ENCODE assay signal across 9 cellular contexts in genomic region chr7:149321978-149322541, GRCh38.
DNase-seq lines count a peak whose midpoint lies in the region; ATAC-seq and TF ChIP-seq lines count a peak whose summit lies in the region.
"Had no signal": no experiment of that assay in that cellular context is flagged by ENCODE, and none has a peak within 500 bp of the region (broad histone marks: within the 10 kb centered on the region; RNA-seq: fewer than 3 reads in every experiment).

No MANE protein-coding gene starts in this region.

- POLR2A ChIA-PET in activated CD4-positive, alpha-beta memory T cell treated with anti-CD3 and anti-CD28 coated beads for 36 hours (lab: Charles Lee) = interaction anchor here (0.6 kb wide), 1 partner anchor 309 kb away, joined by 4 read pairs; no protein-coding TSS in a partner anchor

- DNase-seq in activated T-cell treated with anti-CD3 and anti-CD28 coated beads, Interleukin-2, amount 50 U/mL, for 72 hours = no peak
- no peak for DNase-seq in activated T-cell treated with anti-CD3 and anti-CD28 coated beads, Interleukin-2, amount 50 U/mL, for 48 hours
- no peak for DNase-seq in activated CD4-positive, alpha-beta memory T cell treated with anti-CD3 and anti-CD28 coated beads for 36 hours
- peak in 1 of 3 donors; percentile 38 for DNase-seq in right cardiac atrium
- no peak for DNase-seq in NCI-H1105 (lab: John Stamatoyannopoulos, UW)
- no peak for DNase-seq in WERI-Rb-1

- WGBS in right cardiac atrium = 48% methylated on average over 5 of the region's 5 CpGs

- H3K4me1 ChIP-seq in right cardiac atrium (ENCODE audit: control insufficient read depth, insufficient read depth, low read length) = no peaks in the 10 kb centered on the region
- peaks cover 0 to 5% (median 0%) of the 10 kb centered on the region in 5 donors for H3K4me1 ChIP-seq in subcutaneous abdominal adipose tissue (ENCODE audit: control insufficient read depth in 5 of 5, insufficient read depth in 5 of 5, low read length in 5 of 5)
- H3K4me1 ChIP-seq: BLaER1 treated with 17β-estradiol and CSF1 and Interleukin-3, amounts not matched to agents 10 nM and 100 nM had no signal

- TF ChIP-seq CTCF in WERI-Rb-1 (IDR thresholded peaks at IDR 0.05; ENCODE audit: low read depth, low read length) = no peak

- no peak overlapping the region for H3K27ac ChIP-seq in right cardiac atrium (ENCODE audit: low read length)
- H3K27ac ChIP-seq in subcutaneous abdominal adipose tissue (ENCODE audit: low read depth, low read length) = no peak overlapping the region
- no peak overlapping the region for H3K27ac ChIP-seq in WERI-Rb-1

- H3K9me3 ChIP-seq in right cardiac atrium (ENCODE audit: control insufficient read depth, low read length) (no peaks in the 10 kb centered on the region), subcutaneous abdominal adipose tissue (ENCODE audit: control insufficient read depth in 5 of 5, low read length in 5 of 5) (no peaks in the 10 kb centered on the region), WERI-Rb-1 (ENCODE audit: severe bottlenecking) (peaks cover 7% of the 10 kb centered on the region)

- peak overlapping the region in 1 of 5 donors; percentile 59 for H3K9ac ChIP-seq in subcutaneous abdominal adipose tissue (ENCODE audit: low read length in 5 of 5)
- H3K9ac ChIP-seq: BLaER1 treated with 17β-estradiol and CSF1 and Interleukin-3, amounts not matched to agents 10 nM and 100 nM had no signal

- H3K9me3 Mint-ChIP-seq in activated T-cell treated with anti-CD3 and anti-CD28 coated beads, Interleukin-2, amount 50 U/mL, for 72 hours = peaks cover 3 to 4% of the 10 kb centered on the region in 2 donors
- H3K9me3 Mint-ChIP-seq in activated CD4-positive, alpha-beta memory T cell treated with anti-CD3 and anti-CD28 coated beads for 36 hours = no peaks in the 10 kb centered on the region

- CTCF ChIA-PET in activated CD4-positive, alpha-beta memory T cell treated with anti-CD3 and anti-CD28 coated beads for 36 hours (lab: Charles Lee) = interaction anchor here (1.0 to 1.7 kb wide), 2 partner anchors 11 to 13 kb away, joined by 4 to 6 read pairs; no protein-coding TSS in a partner anchor

- peak overlapping the region; percentile 59 to 66 for H3K4me3 Mint-ChIP-seq in activated T-cell treated with anti-CD3 and anti-CD28 coated beads, Interleukin-2, amount 50 U/mL, for 72 hours
- H3K4me3 Mint-ChIP-seq in activated CD4-positive, alpha-beta memory T cell treated with anti-CD3 and anti-CD28 coated beads for 36 hours = peak overlapping the region; percentile 0

- peak; percentile 34 to 51 for ATAC-seq in activated T-cell treated with anti-CD3 and anti-CD28 coated beads, Interleukin-2, amount 50 U/mL, for 72 hours (replicated peaks in 1 of 2)
- ATAC-seq in right cardiac atrium (no peak), GM21737 (IDR thresholded peaks at IDR 0.05; ENCODE audit: unreplicated experiment) (no peak)

- peaks cover 7% of the 10 kb centered on the region for H3K27me3 Mint-ChIP-seq in activated T-cell treated with anti-CD3 and anti-CD28 coated beads, Interleukin-2, amount 50 U/mL, for 72 hours (ENCODE audit: low read depth)
- peaks cover 2% of the 10 kb centered on the region for H3K27me3 Mint-ChIP-seq in activated CD4-positive, alpha-beta memory T cell treated with anti-CD3 and anti-CD28 coated beads for 36 hours

- H3K27me3 ChIP-seq in right cardiac atrium (ENCODE audit: control insufficient read depth, insufficient read depth) (no peaks in the 10 kb centered on the region), subcutaneous abdominal adipose tissue (ENCODE audit: control insufficient read depth in 5 of 5, insufficient read depth in 4 of 5, low read length in 5 of 5) (peaks cover 0 to 6% (median 2%) of the 10 kb centered on the region in 5 donors), WERI-Rb-1 (ENCODE audit: insufficient read depth, low read depth, severe bottlenecking) (no peaks in the 10 kb centered on the region)
- H3K27me3 ChIP-seq: BLaER1 treated with 17β-estradiol and CSF1 and Interleukin-3, amounts not matched to agents 10 nM and 100 nM had no signal

- peak overlapping the region; percentile 47 for H3K27ac Mint-ChIP-seq in activated T-cell treated with anti-CD3 and anti-CD28 coated beads, Interleukin-2, amount 50 U/mL, for 72 hours
- no peak overlapping the region for H3K27ac Mint-ChIP-seq in activated CD4-positive, alpha-beta memory T cell treated with anti-CD3 and anti-CD28 coated beads for 36 hours

- intact Hi-C loops in activated CD4-positive, alpha-beta memory T cell treated with anti-CD3 and anti-CD28 coated beads for 36 hours (cut with micrococcal nuclease) = no loop called here
- intact Hi-C loops in right cardiac atrium (cut with DNase I) = no loop called here

- H3K36me3 ChIP-seq in subcutaneous abdominal adipose tissue (ENCODE audit: control insufficient read depth in 5 of 5, insufficient read depth in 5 of 5, low read length in 5 of 5) = no peaks in the 10 kb centered on the region
- H3K36me3 ChIP-seq in WERI-Rb-1 = no peaks in the 10 kb centered on the region
- H3K36me3 ChIP-seq: BLaER1 treated with 17β-estradiol and CSF1 and Interleukin-3, amounts not matched to agents 10 nM and 100 nM had no signal

- H3K36me3 Mint-ChIP-seq in activated T-cell treated with anti-CD3 and anti-CD28 coated beads, Interleukin-2, amount 50 U/mL, for 72 hours (ENCODE audit: insufficient read depth in 2 of 2) = peaks cover 2 to 4% of the 10 kb centered on the region in 2 donors
- no peaks in the 10 kb centered on the region for H3K36me3 Mint-ChIP-seq in activated CD4-positive, alpha-beta memory T cell treated with anti-CD3 and anti-CD28 coated beads for 36 hours

- H3K4me3 ChIP-seq in right cardiac atrium (ENCODE audit: low read length) (peak overlapping the region; percentile 50), subcutaneous abdominal adipose tissue (ENCODE audit: low read depth in 1 of 5, low read length in 5 of 5) (peak overlapping the region; percentile 29 to 72 (median 68)), WERI-Rb-1 (ENCODE audit: low read depth, low read length) (no peak overlapping the region)
- H3K4me3 ChIP-seq: BLaER1 treated with 17β-estradiol and CSF1 and Interleukin-3, amounts not matched to agents 10 nM and 100 nM had no signal

- H3K4me1 Mint-ChIP-seq in activated T-cell treated with anti-CD3 and anti-CD28 coated beads, Interleukin-2, amount 50 U/mL, for 72 hours (ENCODE audit: low read depth) = peaks cover 25% of the 10 kb centered on the region
- H3K4me1 Mint-ChIP-seq in activated CD4-positive, alpha-beta memory T cell treated with anti-CD3 and anti-CD28 coated beads for 36 hours (ENCODE audit: low read depth) = peaks cover 20% of the 10 kb centered on the region

Comparison
In these comparisons a context has a peak if more than half of its experiments do, and no peak if none do; other contexts are left out.
1. ATAC-seq: peak in activated T-cell treated with anti-CD3 and anti-CD28 coated beads, Interleukin-2, amount 50 U/mL, for 72 hours (2 of 2); none in right cardiac atrium (0 of 2) and GM21737 (single experiment).